Comparison of ENCODE assay signal across 25 cellular contexts in genomic region chr16:51388516-51388951, GRCh38.
DNase-seq lines count a peak whose midpoint lies in the region; ATAC-seq and TF ChIP-seq lines count a peak whose summit lies in the region.
"Had no signal": no experiment of that assay in that cellular context is flagged by ENCODE, and none has a peak within 500 bp of the region (broad histone marks: within the 10 kb centered on the region; RNA-seq: fewer than 3 reads in every experiment).

No MANE protein-coding gene starts in this region.

- H3K36me3 Mint-ChIP-seq in brain: no peaks in the 10 kb centered on the region
- H3K36me3 Mint-ChIP-seq: CD8-positive, alpha-beta T cell had no signal

- peak overlapping the region in 4 of 5 experiments; percentile 56 to 90 (median 82) for H3K27ac Mint-ChIP-seq in brain
- H3K27ac Mint-ChIP-seq: B cell; CD8-positive, alpha-beta T cell had no signal

- DNase-seq in M059J (ENCODE audit: low read depth): peak; percentile 78
- peak; percentile 24 for DNase-seq in midbrain (lab: John Stamatoyannopoulos, UW)
- DNase-seq in kidney glomerular epithelial cell (lab: John Stamatoyannopoulos, UW): no peak
- DNase-seq in AG08396 (ENCODE audit: low spot score): no peak
- DNase-seq: Caco-2; CD8-positive, alpha-beta T cell; DMS79; EL; GF-D8; H7; KBM-7; MG63; NCI-H1105 treated with DMSO at 0.1 percent for 48 hours; NCI-H2029; NCI-H446 treated with DMSO at 0.1 percent for 48 hours; NCI-H526 treated with DMSO at 0.1 percent for 48 hours; OCI-M1; Peyer's patch; SIG-M5; SW 1271 had no signal

- H3K9me3 Mint-ChIP-seq in brain: peaks cover 4 to 10% (median 9%) of the 10 kb centered on the region in 5 experiments

- no peak for TF ChIP-seq CTCF in brain (conservative IDR thresholded peaks at IDR 0.05)

- H3K4me1 Mint-ChIP-seq in brain: peaks cover 34% of the 10 kb centered on the region
- H3K4me1 Mint-ChIP-seq: B cell had no signal

- no peaks in the 10 kb centered on the region for H3K27me3 Mint-ChIP-seq in brain
- H3K27me3 Mint-ChIP-seq: B cell had no signal

- ATAC-seq in GM19467 (IDR thresholded peaks at IDR 0.05; ENCODE audit: unreplicated experiment) (no peak), SK-N-SH treated with all-trans-retinoic acid at 6 μM for 48 hours (no peak)
- ATAC-seq: A549; CD8-positive, alpha-beta T cell had no signal

- H3K4me3 Mint-ChIP-seq in brain: peak overlapping the region in 1 of 5 experiments; percentile 64
- H3K4me3 Mint-ChIP-seq: B cell; CD8-positive, alpha-beta T cell had no signal

TF ChIP-seq in SK-N-SH treated with all-trans-retinoic acid at 6 μM for 48 hours, 23 proteins besides CTCF, POLR2A, EP300 and RAD21:
- TF ChIP-seq GLIS3 (CRISPR knock-in tag; IDR thresholded peaks at IDR 0.05) (no peak), TCF4 (CRISPR knock-in tag; IDR thresholded peaks at IDR 0.05; ENCODE audit: borderline replicate concordance) (no peak), CSDC2 (CRISPR knock-in tag; IDR thresholded peaks at IDR 0.05) (no peak), ZC3H10 (CRISPR knock-in tag; IDR thresholded peaks at IDR 0.05) (no peak), ISL1 (CRISPR knock-in tag; IDR thresholded peaks at IDR 0.05) (no peak), ESRRG (CRISPR knock-in tag; IDR thresholded peaks at IDR 0.05) (no peak), ZFP30 (CRISPR knock-in tag; IDR thresholded peaks at IDR 0.05) (no peak), OSR1 (CRISPR knock-in tag; IDR thresholded peaks at IDR 0.05) (no peak), PPARA (CRISPR knock-in tag; IDR thresholded peaks at IDR 0.05; ENCODE audit: borderline replicate concordance) (no peak), ZNF8 (CRISPR knock-in tag; IDR thresholded peaks at IDR 0.05) (no peak), ZNF70 (CRISPR knock-in tag; IDR thresholded peaks at IDR 0.05) (no peak), ZNF565 (CRISPR knock-in tag; conservative IDR thresholded peaks at IDR 0.05; ENCODE audit: low read depth) (no peak), ZFP3 (CRISPR knock-in tag; IDR thresholded peaks at IDR 0.05) (no peak), ARNTL (CRISPR knock-in tag; IDR thresholded peaks at IDR 0.05; ENCODE audit: borderline replicate concordance, low read depth) (no peak), TSHZ2 (CRISPR knock-in tag; IDR thresholded peaks at IDR 0.05) (no peak), CSRNP3 (CRISPR knock-in tag; IDR thresholded peaks at IDR 0.05) (no peak), CREB5 (CRISPR knock-in tag; IDR thresholded peaks at IDR 0.05; ENCODE audit: low read depth) (no peak), PATZ1 (CRISPR knock-in tag; IDR thresholded peaks at IDR 0.05; ENCODE audit: borderline replicate concordance) (no peak)
- TF ChIP-seq, protein P1, sequence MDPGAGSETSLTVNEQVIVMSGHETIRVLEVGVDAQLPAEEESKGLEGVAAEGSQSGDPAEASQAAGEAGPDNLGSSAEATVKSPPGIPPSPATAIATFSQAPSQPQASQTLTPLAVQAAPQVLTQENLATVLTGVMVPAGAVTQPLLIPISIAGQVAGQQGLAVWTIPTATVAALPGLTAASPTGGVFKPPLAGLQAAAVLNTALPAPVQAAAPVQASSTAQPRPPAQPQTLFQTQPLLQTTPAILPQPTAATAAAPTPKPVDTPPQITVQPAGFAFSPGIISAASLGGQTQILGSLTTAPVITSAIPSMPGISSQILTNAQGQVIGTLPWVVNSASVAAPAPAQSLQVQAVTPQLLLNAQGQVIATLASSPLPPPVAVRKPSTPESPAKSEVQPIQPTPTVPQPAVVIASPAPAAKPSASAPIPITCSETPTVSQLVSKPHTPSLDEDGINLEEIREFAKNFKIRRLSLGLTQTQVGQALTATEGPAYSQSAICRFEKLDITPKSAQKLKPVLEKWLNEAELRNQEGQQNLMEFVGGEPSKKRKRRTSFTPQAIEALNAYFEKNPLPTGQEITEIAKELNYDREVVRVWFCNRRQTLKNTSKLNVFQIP (CRISPR knock-in tag; IDR thresholded peaks at IDR 0.05; ENCODE audit: borderline replicate concordance, low read depth): no peak

Comparison
In these comparisons a context has a peak if more than half of its experiments do, and no peak if none do; other contexts are left out.
1. DNase-seq: peak in M059J (single experiment) and midbrain (single experiment); none in kidney glomerular epithelial cell (single experiment) and AG08396 (single experiment).